Comparison of ENCODE assay signal across 5 cellular contexts in the genomic region with DNA sequence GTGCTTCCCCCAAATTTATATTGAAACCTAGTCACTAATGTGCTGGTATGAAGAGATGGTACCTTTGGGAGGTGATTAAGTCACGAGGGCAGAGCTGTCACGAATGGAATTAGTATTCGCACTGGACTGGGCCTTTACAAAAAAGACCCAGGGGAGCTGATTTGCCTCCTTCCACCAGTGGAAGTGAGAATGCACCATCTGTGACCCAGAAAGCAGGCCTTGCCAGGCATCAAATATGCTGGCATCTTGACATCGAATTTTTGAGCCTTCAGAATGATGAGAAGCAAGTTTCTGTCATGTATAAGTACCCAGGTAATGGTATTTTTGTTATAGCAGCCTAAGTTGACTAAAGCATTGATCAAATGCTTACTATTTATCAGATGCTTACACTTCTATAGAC.
"Had no signal": no experiment of that assay in that cellular context is flagged by ENCODE, and none has a peak within 500 bp of the region (broad histone marks: within the 10 kb centered on the region; RNA-seq: fewer than 3 reads in every experiment).

No MANE protein-coding gene starts in this region.

- DNase-seq: H9, HCEC 1CT, IMR-90 had no signal

- H3K4me1 Mint-ChIP-seq: GM23338, H9 had no signal

- H3K9me3 Mint-ChIP-seq: GM23338, H9 had no signal

- H2AFZ ChIP-seq: GM23338 had no signal

- H3K4me3 Mint-ChIP-seq: GM23338, H9 had no signal

- H3K27ac Mint-ChIP-seq: GM23338, H9 had no signal

- H3K4me2 ChIP-seq: GM23338 had no signal

- H3K4me3 ChIP-seq: GM23338, K562 had no signal
